In the genomic region with DNA sequence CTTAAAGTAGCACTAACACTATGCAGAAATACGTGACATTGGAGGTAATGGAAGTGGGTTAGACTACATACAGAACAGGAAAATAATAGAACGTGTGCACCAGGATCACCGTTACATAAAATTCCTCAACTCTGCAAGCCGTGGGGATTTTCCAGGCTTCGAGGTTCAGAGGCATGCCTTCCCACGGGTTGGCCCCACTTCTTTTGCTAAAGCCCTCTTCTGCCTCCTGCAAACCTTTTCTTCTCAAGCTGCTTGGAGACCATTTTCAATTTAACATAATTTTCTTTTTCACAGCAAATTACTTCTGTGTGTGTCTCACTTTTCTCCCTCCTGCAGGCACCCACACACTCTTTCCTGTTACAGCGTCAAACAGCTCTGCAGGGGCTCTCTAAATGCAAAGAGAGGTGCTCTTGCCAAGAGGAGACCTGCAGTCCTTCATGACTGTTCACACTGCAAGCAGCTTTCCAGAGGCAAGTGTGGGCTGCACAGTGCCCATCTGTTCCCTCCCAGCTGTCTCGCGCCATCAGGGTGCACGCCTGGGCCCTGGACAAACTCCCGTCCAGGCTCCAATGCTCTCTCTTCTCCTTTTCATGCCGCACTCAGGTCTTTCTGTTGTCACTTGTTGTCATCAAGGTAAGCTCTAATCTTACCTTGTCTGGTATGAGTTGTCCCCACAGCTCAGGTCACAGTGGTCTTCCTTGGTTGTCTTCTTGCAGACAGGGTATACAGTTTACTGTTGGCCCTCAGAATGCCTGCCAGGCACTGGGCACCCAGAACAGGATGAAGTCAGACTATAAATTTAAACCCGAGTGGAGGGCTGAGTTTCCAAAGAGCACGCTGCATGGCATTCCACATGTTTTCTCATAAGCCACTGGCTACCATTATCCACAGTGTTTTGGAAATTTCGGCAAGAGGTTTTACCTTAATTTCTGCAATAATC, we compare ENCODE assay signal across 1 cellular context.
TF ChIP-seq lines count a peak whose summit lies in the region.

No MANE protein-coding gene starts in this region.

TF ChIP-seq in H1, 55 proteins besides CTCF, POLR2A, EP300 and RAD21 (continued from another document):
- TF ChIP-seq, protein P1, sequence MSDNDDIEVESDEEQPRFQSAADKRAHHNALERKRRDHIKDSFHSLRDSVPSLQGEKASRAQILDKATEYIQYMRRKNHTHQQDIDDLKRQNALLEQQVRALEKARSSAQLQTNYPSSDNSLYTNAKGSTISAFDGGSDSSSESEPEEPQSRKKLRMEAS (IDR thresholded peaks at IDR 0.05): no peak
